ENCODE assay signal across 8 cellular contexts in the genomic region with DNA sequence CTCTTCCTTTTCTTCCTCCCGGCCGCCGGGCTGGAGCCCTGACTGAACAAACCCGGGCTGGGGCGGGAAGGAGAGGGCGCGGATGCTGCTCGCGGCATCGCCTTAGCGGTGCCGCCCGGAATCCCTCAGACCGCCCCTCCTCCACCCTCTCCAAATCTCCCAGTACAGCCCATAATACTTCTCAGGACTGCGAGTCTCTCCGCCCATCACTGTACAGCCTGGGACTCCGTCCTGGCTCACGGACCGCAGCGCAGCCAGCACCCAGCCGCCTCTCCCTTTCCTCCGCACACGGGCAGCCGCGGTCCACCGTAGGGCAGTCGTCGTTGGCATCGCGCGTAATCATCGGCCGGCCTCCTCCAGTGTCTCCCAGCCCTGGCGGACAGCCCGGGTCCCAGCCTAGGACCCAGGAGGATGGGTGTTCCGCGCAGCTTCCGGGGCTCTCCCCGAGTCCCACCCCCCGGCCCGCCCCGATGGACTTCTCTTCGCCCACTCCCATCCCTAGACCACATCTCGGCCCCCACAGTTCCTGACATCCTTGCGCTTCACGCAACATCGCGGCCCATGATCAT. TPM values are rescaled to one million over a fixed set of nuclear protein-coding genes. Genes with fewer than 3 reads are reported as not detected.
DNase-seq lines count a peak whose midpoint lies in the region; ATAC-seq and TF ChIP-seq lines count a peak whose summit lies in the region.
"Not testable (repeated sequence)": the region's sequence is repeated elsewhere in the genome, so short reads cannot be mapped to it uniquely, and the experiment has no call there.

No MANE protein-coding gene starts in this region.

- intact Hi-C loops in esophagus muscularis mucosa (cut with DNase I); lower lobe of right lung (cut with DNase I): not testable (repeated sequence)

- not testable (repeated sequence) for H3K9me3 Mint-ChIP-seq in activated naive CD8-positive, alpha-beta T cell (ENCODE audit: low read depth)

- not testable (repeated sequence) for H3K27me3 Mint-ChIP-seq in activated naive CD8-positive, alpha-beta T cell

- H3K27ac ChIP-seq in ACC112 (ENCODE audit: low read depth, low read length) (peak overlapping the region; percentile 39; the same call in 1 of the 2 replicates), RWPE2 (ENCODE audit: poor library complexity, severe bottlenecking) (peak overlapping the region; percentile 37), esophagus muscularis mucosa (replicated peaks in 1 of 4) (peak overlapping the region; percentile 73 to 86 (median 82)), lower lobe of right lung (peak overlapping the region; percentile 67), skin epidermis (peak overlapping the region in 10 of 21 experiments; percentile 29 to 74 (median 62))

- peak overlapping the region; percentile 65 for H3K4me3 ChIP-seq in ACC112 (ENCODE audit: low read depth, low read length)
- H3K4me3 ChIP-seq in RWPE2 (ENCODE audit: severe bottlenecking) = peak overlapping the region; percentile 39
- peak overlapping the region; percentile 50 to 66 (median 53) for H3K4me3 ChIP-seq in esophagus muscularis mucosa
- H3K4me3 ChIP-seq in lower lobe of right lung = peak overlapping the region; percentile 51
- H3K4me3 ChIP-seq in skin epidermis = peak overlapping the region; percentile 18 to 44 (median 33)

- TF ChIP-seq EP300 in esophagus muscularis mucosa (IDR thresholded peaks at IDR 0.05) = not testable (repeated sequence)

- no CpG with 5 or more reads among the region's 48 CpGs for WGBS in esophagus muscularis mucosa

- not testable (repeated sequence) for H3K27me3 ChIP-seq in ACC112 (ENCODE audit: insufficient read depth, low read length); RWPE2 (ENCODE audit: insufficient read depth, poor library complexity, severe bottlenecking); esophagus muscularis mucosa; lower lobe of right lung (ENCODE audit: low read depth)

- ATAC-seq in GM19395 (IDR thresholded peaks at IDR 0.05; ENCODE audit: unreplicated experiment) (peak; percentile 5), HG03064 (IDR thresholded peaks at IDR 0.05; ENCODE audit: low read depth, unreplicated experiment) (peak; percentile 3), RWPE2 (ENCODE audit: low read depth) (peak; percentile 38), lower lobe of right lung (peak; percentile 56 to 57)

- not testable (repeated sequence) for H3K4me1 Mint-ChIP-seq in activated naive CD8-positive, alpha-beta T cell (ENCODE audit: low read depth)

- H3K27ac Mint-ChIP-seq in activated naive CD8-positive, alpha-beta T cell = not testable (repeated sequence)

- not testable (repeated sequence) for H3K79me2 ChIP-seq in ACC112 (ENCODE audit: control insufficient read depth, insufficient read depth, low read length, unreplicated experiment)

- peak overlapping the region; percentile 92 for H3K4me3 Mint-ChIP-seq in activated naive CD8-positive, alpha-beta T cell

- H2AFZ ChIP-seq in ACC112 (ENCODE audit: low read length, unreplicated experiment) = not testable (repeated sequence)

- H3K9me3 ChIP-seq in RWPE2 (ENCODE audit: severe bottlenecking); esophagus muscularis mucosa; lower lobe of right lung: not testable (repeated sequence)

- H3K4me1 ChIP-seq in ACC112 (ENCODE audit: control insufficient read depth, insufficient read depth, low read length, unreplicated experiment); RWPE2 (ENCODE audit: insufficient read depth, poor library complexity, severe bottlenecking); lower lobe of right lung: not testable (repeated sequence)
- H3K4me1 ChIP-seq in esophagus muscularis mucosa = peaks cover 0 to 10% (median 6%) of the 10 kb centered on the region in 4 donors

- TF ChIP-seq CTCF in RWPE2 (IDR thresholded peaks at IDR 0.05; ENCODE audit: poor library complexity, severe bottlenecking); esophagus muscularis mucosa (IDR thresholded peaks at IDR 0.05); lower lobe of right lung (IDR thresholded peaks at IDR 0.05): not testable (repeated sequence)

- DNase-seq in RWPE2 (ENCODE audit: low spot score); esophagus muscularis mucosa (ENCODE audit: extremely low spot score): not testable (repeated sequence)
- peak; percentile 50 for DNase-seq in lower lobe of right lung

- TF ChIP-seq POLR2A in esophagus muscularis mucosa (IDR thresholded peaks at IDR 0.05; ENCODE audit: low read depth) = not testable (repeated sequence)

- not testable (repeated sequence) for H3K36me3 Mint-ChIP-seq in activated naive CD8-positive, alpha-beta T cell

- H3K36me3 ChIP-seq in ACC112 (ENCODE audit: insufficient read depth, low read length); RWPE2 (ENCODE audit: low read depth); esophagus muscularis mucosa; lower lobe of right lung: not testable (repeated sequence)

RNA-seq across cellular contexts. Expression of gene SRGAP2C, which starts 0.4 kb away (rescaled TPM):
- total RNA-seq in esophagus muscularis mucosa = 10 to 100 TPM; 32.6 to 41.5 (median 36.1) TPM
- total RNA-seq in lower lobe of right lung = 33.9 TPM

RNA-seq across cellular contexts. Expression of gene FAM72B, which starts 1.1 kb away (rescaled TPM):
- total RNA-seq in esophagus muscularis mucosa (under 1 TPM in 2 of 4 donors, not detected in 2; 0.19 to 0.63 TPM), lower lobe of right lung (0.83 TPM)

Comparison
In these comparisons a context has a peak if more than half of its experiments do, and no peak if none do; other contexts are left out.
1. ATAC-seq: peak in every context shown above with its lines; median percentile 56 in lower lobe of right lung; 38 in RWPE2; 5 in GM19395; 3 in HG03064.